In the genomic region with DNA sequence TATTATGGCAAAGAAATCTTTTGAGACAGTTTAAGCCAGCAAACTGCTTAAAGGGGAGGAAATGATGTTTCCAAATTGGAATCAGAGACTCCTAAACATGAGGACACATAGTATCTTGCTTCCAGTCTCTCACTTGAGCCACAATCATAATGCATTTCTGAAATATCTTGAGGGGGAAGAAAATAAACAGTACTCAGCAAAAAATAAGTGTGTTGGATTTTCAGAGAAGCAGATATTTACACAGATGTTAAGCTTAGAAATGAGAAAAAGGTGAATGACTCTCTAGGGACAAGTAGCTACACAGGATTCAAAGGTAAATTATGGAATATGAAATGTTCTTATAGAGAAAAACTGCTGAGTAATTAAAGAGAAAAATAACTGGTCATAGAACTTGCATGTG, we compare ENCODE assay signal across 9 cellular contexts.
"Had no signal": no experiment of that assay in that cellular context is flagged by ENCODE, and none has a peak within 500 bp of the region (broad histone marks: within the 10 kb centered on the region; RNA-seq: fewer than 3 reads in every experiment).

No MANE protein-coding gene starts in this region.

- H3K27me3 Mint-ChIP-seq: IgD-negative memory B cell had no signal

- H3K9me3 ChIP-seq: HAP-1 had no signal

- H3K36me3 ChIP-seq: HAP-1 had no signal

- DNase-seq: GM23248, GOT3, H7, HFFc6, KG1 had no signal

- H3K9ac ChIP-seq: GM23248 had no signal

- H3K4me3 Mint-ChIP-seq: HFFc6, IgD-negative memory B cell had no signal

- H3K27ac Mint-ChIP-seq: HFFc6 had no signal

- ATAC-seq: HCT116 had no signal

- H2AFZ ChIP-seq: GM23248 had no signal

- H3K4me1 ChIP-seq: HAP-1 had no signal

- H3K36me3 Mint-ChIP-seq: IgD-negative memory B cell had no signal

- H3K27ac ChIP-seq: GM23248, HL-60 had no signal

- H3K4me3 ChIP-seq: GM23248, HAP-1 had no signal

- H3K4me1 Mint-ChIP-seq: IgD-negative memory B cell had no signal
